ENCODE assay signal across 25 cellular contexts in the genomic region with DNA sequence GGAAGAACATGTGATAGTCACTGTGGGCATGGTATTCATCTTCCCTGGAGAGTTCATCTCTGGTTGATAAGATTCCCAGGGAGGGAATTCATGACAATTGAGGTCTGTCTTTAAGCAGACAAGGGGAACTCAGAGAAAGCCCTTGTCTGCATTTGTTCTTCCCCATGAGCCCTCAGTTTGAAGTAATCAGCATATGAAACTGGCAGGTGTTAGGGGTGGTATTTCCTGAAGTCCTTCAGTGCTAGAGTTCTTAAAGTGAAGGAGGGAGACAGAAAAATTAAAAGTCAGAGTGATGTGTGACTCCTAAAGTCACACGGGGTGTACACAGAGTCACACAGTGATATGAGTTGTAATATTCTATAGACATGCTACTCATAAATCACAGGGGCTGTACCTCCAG.
A peak's percentile ranks its signal among the peaks of the same experiment; 100 is the strongest.
DNase-seq lines count a peak whose midpoint lies in the region; ATAC-seq and TF ChIP-seq lines count a peak whose summit lies in the region.
"Had no signal": no experiment of that assay in that cellular context is flagged by ENCODE, and none has a peak within 500 bp of the region (broad histone marks: within the 10 kb centered on the region; RNA-seq: fewer than 3 reads in every experiment).

No MANE protein-coding gene starts in this region.

- H3K27ac Mint-ChIP-seq in stimulated activated naive B cell treated with anti-CD40 and anti-IgM and Interleukin-4, amounts not matched to agents 10 μg/mL and 1 μg/mL and 100 μg/mL, for 72 hours = no peak overlapping the region
- no peak overlapping the region for H3K27ac Mint-ChIP-seq in HFFc6
- H3K27ac Mint-ChIP-seq: CD4-positive, alpha-beta memory T cell; CD4-positive, CD25-positive, alpha-beta regulatory T cell; CD8-positive, alpha-beta memory T cell had no signal

- H3K9ac ChIP-seq in Karpas-422 (ENCODE audit: low read length) (no peak overlapping the region), MM.1S (ENCODE audit: low read length) (no peak overlapping the region)
- H3K9ac ChIP-seq: BLaER1 had no signal

- no TSS peak for BruUV-seq in OCI-LY7 (replicated peaks; lab: Mats Ljungman, UMichigan)

- CTCF ChIA-PET in OCI-LY7 (lab: Charles Lee; ENCODE audit: unreplicated experiment) = no interaction called here

- H3K9me2 ChIP-seq in Karpas-422 (replicated peaks; ENCODE audit: insufficient read depth, low read length) (no peaks in the 10 kb centered on the region), MM.1S (replicated peaks; ENCODE audit: insufficient read depth, low read length) (no peaks in the 10 kb centered on the region), OCI-LY7 (ENCODE audit: insufficient read depth, low read length) (no peaks in the 10 kb centered on the region)

- H3F3A ChIP-seq in MM.1S (ENCODE audit: insufficient read depth, low read length) = 0 out of 2 replicates have a peak, but pooled peaks cover 3% of the 10 kb centered on the region

- H2AFZ ChIP-seq in Karpas-422 (ENCODE audit: low read length) = no peak overlapping the region
- no peak overlapping the region for H2AFZ ChIP-seq in MM.1S (ENCODE audit: low read length)
- no peak overlapping the region for H2AFZ ChIP-seq in OCI-LY7 (ENCODE audit: low read length)

- H3K36me3 ChIP-seq in Karpas-422 (ENCODE audit: insufficient read depth, low read length) (no peaks in the 10 kb centered on the region; the same call in 1 of the 2 replicates), MM.1S (replicated peaks; ENCODE audit: insufficient read depth, low read length) (no peaks in the 10 kb centered on the region), OCI-LY7 (ENCODE audit: insufficient read depth, low read length) (no peaks in the 10 kb centered on the region)
- H3K36me3 ChIP-seq: BE2C, BLaER1 had no signal

- H3K4me3 ChIP-seq in Karpas-422 (ENCODE audit: low read length) (no peak overlapping the region), MM.1S (ENCODE audit: low read length) (no peak overlapping the region), OCI-LY7 (ENCODE audit: low read depth, low read length, poor library complexity, severe bottlenecking) (no peak overlapping the region)
- H3K4me3 ChIP-seq: BLaER1, GM12878 had no signal

- H3K79me2 ChIP-seq in Karpas-422 (ENCODE audit: low read length) (no peaks in the 10 kb centered on the region), MM.1S (ENCODE audit: low read length) (no peaks in the 10 kb centered on the region), OCI-LY7 (ENCODE audit: insufficient read depth, low read depth, low read length) (no peaks in the 10 kb centered on the region)

- H3K27me3 Mint-ChIP-seq in stimulated activated naive B cell treated with anti-CD40 and anti-IgM and Interleukin-4, amounts not matched to agents 10 μg/mL and 1 μg/mL and 100 μg/mL, for 72 hours = no peaks in the 10 kb centered on the region
- no peaks in the 10 kb centered on the region; the same call in 1 of the 2 replicates for H3K27me3 Mint-ChIP-seq in HFFc6 (ENCODE audit: insufficient read depth)
- H3K27me3 Mint-ChIP-seq: CD4-positive, CD25-positive, alpha-beta regulatory T cell had no signal

- H3K4me2 ChIP-seq in Karpas-422 (ENCODE audit: low read depth, low read length, poor library complexity, severe bottlenecking) (no peak overlapping the region), MM.1S (ENCODE audit: low read depth, low read length) (peak overlapping the region; percentile 39), OCI-LY7 (ENCODE audit: low read length) (no peak overlapping the region)
- H3K4me2 ChIP-seq: BLaER1 had no signal

- H3K36me3 Mint-ChIP-seq in stimulated activated naive B cell treated with anti-CD40 and anti-IgM and Interleukin-4, amounts not matched to agents 10 μg/mL and 1 μg/mL and 100 μg/mL, for 72 hours = peaks cover 1 to 19% of the 10 kb centered on the region in 2 donors
- H3K36me3 Mint-ChIP-seq in HFFc6 (ENCODE audit: low read depth) = no peaks in the 10 kb centered on the region
- H3K36me3 Mint-ChIP-seq: CD14-positive monocyte; CD4-positive, alpha-beta memory T cell had no signal

- H3K27me3 ChIP-seq in Karpas-422 (ENCODE audit: low read length) (no peaks in the 10 kb centered on the region; the same call in 1 of the 2 replicates), MM.1S (replicated peaks; ENCODE audit: insufficient read depth, low read length) (no peaks in the 10 kb centered on the region)
- H3K27me3 ChIP-seq: BLaER1 had no signal

- H3K4me1 Mint-ChIP-seq in stimulated activated naive B cell treated with anti-CD40 and anti-IgM and Interleukin-4, amounts not matched to agents 10 μg/mL and 1 μg/mL and 100 μg/mL, for 72 hours = peaks cover 13 to 22% of the 10 kb centered on the region in 2 donors
- no peaks in the 10 kb centered on the region for H3K4me1 Mint-ChIP-seq in HFFc6 (ENCODE audit: low read depth)
- H3K4me1 Mint-ChIP-seq: CD4-positive, alpha-beta memory T cell; CD4-positive, CD25-positive, alpha-beta regulatory T cell; CD8-positive, alpha-beta memory T cell had no signal

- POLR2A ChIA-PET in OCI-LY7 (lab: Charles Lee) = no interaction called here

- H3K4me1 ChIP-seq in Karpas-422 (ENCODE audit: low read length) (peaks cover 3% of the 10 kb centered on the region; the same call in 1 of the 2 replicates), MM.1S (ENCODE audit: low read length) (peaks cover 15% of the 10 kb centered on the region), OCI-LY7 (ENCODE audit: insufficient read depth, low read length, poor library complexity, severe bottlenecking) (peaks cover 9% of the 10 kb centered on the region)
- H3K4me1 ChIP-seq: BE2C had no signal

- DNase-seq in Karpas-422 (peak; percentile 28), MM.1S (peak; percentile 79), OCI-LY7 (ENCODE audit: low spot score) (peak; percentile 51), HFFc6 (no peak)
- no peak for DNase-seq in stimulated activated naive B cell treated with anti-CD40 and anti-IgM and Interleukin-4, amounts not matched to agents 10 μg/mL and 1 μg/mL and 100 μg/mL, for 72 hours
- DNase-seq: 8988T; ACHN; BE2C; C1 segment of cervical spinal cord; CD4-positive, alpha-beta memory T cell; CD4-positive, CD25-positive, alpha-beta regulatory T cell; CD8-positive, alpha-beta memory T cell; COR-L47; DMS 273 treated with DMSO at 0.1 percent for 48 hours; DMS153; DMS53; DMS79; DND-41; EL; GDM1 had no signal

- H3K27ac ChIP-seq in Karpas-422 (ENCODE audit: low read length) = no peak overlapping the region
- H3K27ac ChIP-seq in MM.1S (ENCODE audit: low read length) = peak overlapping the region; percentile 67; the same call in 1 of the 2 replicates
- H3K27ac ChIP-seq in OCI-LY7 (ENCODE audit: low read depth, low read length, poor library complexity, severe bottlenecking) = no peak overlapping the region
- H3K27ac ChIP-seq: BLaER1 had no signal

- ATAC-seq in stimulated activated naive B cell treated with anti-CD40 and anti-IgM and Interleukin-4, amounts not matched to agents 10 μg/mL and 1 μg/mL and 100 μg/mL, for 72 hours (replicated peaks) = peak; percentile 34 to 42
- ATAC-seq in HG02571 (IDR thresholded peaks at IDR 0.05; ENCODE audit: unreplicated experiment) (no peak), HG02870 (IDR thresholded peaks at IDR 0.05; ENCODE audit: unreplicated experiment) (no peak)
- ATAC-seq: GM12878 had no signal

- TF ChIP-seq CTCF in MM.1S (IDR thresholded peaks at IDR 0.05; ENCODE audit: low read length) = no peak
- no peak for TF ChIP-seq CTCF in OCI-LY7 (conservative IDR thresholded peaks at IDR 0.05; ENCODE audit: low read length)
- TF ChIP-seq CTCF in HFFc6 (IDR thresholded peaks at IDR 0.05) = no peak

- peaks cover 21 to 30% of the 10 kb centered on the region in 2 donors for H3K9me3 Mint-ChIP-seq in stimulated activated naive B cell treated with anti-CD40 and anti-IgM and Interleukin-4, amounts not matched to agents 10 μg/mL and 1 μg/mL and 100 μg/mL, for 72 hours
- peaks cover 50% of the 10 kb centered on the region for H3K9me3 Mint-ChIP-seq in HFFc6

- intact Hi-C loops in OCI-LY7 (cut with micrococcal nuclease; ENCODE audit: unreplicated experiment) = no loop called here

- no peaks in the 10 kb centered on the region for H4K20me1 ChIP-seq in Karpas-422 (ENCODE audit: insufficient read depth, low read depth, low read length)
- H4K20me1 ChIP-seq in MM.1S (ENCODE audit: insufficient read depth, low read length) = no peaks in the 10 kb centered on the region
- no peaks in the 10 kb centered on the region for H4K20me1 ChIP-seq in OCI-LY7 (ENCODE audit: insufficient read depth, low read length)
- H4K20me1 ChIP-seq: BLaER1 had no signal

- no peak overlapping the region for H3K4me3 Mint-ChIP-seq in stimulated activated naive B cell treated with anti-CD40 and anti-IgM and Interleukin-4, amounts not matched to agents 10 μg/mL and 1 μg/mL and 100 μg/mL, for 72 hours
- H3K4me3 Mint-ChIP-seq in HFFc6 = no peak overlapping the region
- H3K4me3 Mint-ChIP-seq: CD14-positive monocyte; CD4-positive, alpha-beta memory T cell; CD8-positive, alpha-beta memory T cell had no signal

- H3K9me3 ChIP-seq in Karpas-422 (ENCODE audit: low read length) (peaks cover 4% of the 10 kb centered on the region; the same call in 1 of the 2 replicates), MM.1S (replicated peaks; ENCODE audit: insufficient read depth, low read length) (no peaks in the 10 kb centered on the region), OCI-LY7 (ENCODE audit: low read length) (no peaks in the 10 kb centered on the region; the same call in 1 of the 2 replicates)
- H3K9me3 ChIP-seq: BE2C had no signal

Comparison
In these comparisons a context has a peak if more than half of its experiments do, and no peak if none do; other contexts are left out.
1. DNase-seq: peak in Karpas-422 (single experiment), MM.1S (single experiment) and OCI-LY7 (single experiment); none in stimulated activated naive B cell treated with anti-CD40 and anti-IgM and Interleukin-4, amounts not matched to agents 10 μg/mL and 1 μg/mL and 100 μg/mL, for 72 hours (single experiment) and HFFc6 (single experiment).
2. ATAC-seq: peak in stimulated activated naive B cell treated with anti-CD40 and anti-IgM and Interleukin-4, amounts not matched to agents 10 μg/mL and 1 μg/mL and 100 μg/mL, for 72 hours (2 of 2); none in HG02571 (single experiment) and HG02870 (single experiment).